Comparison of ENCODE assay signal across 18 cellular contexts in the genomic region with DNA sequence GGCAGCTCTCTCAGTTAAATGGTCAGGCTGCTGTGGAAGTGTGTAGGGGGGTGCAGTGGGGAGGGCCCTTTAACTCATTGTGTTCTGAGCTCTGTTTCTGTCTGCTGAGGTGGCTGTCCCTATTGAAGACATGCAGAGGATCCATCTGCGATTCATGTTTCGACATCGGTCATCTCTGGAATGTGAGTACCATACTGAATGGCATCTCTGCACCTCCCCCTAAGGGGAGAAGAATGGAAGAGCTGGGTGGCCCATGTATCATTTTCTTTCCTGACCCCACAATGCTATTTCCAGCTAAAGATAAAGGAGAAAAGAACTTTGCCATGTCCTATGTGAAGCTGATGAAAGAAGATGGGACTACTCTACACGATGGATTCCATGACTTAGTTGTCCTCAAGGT.
"Had no signal": no experiment of that assay in that cellular context is flagged by ENCODE, and none has a peak within 500 bp of the region (broad histone marks: within the 10 kb centered on the region; RNA-seq: fewer than 3 reads in every experiment).

No MANE protein-coding gene starts in this region.

- H3K27me3 ChIP-seq: heart left ventricle, right lobe of liver, testis, tibial nerve, upper lobe of right lung, vagina had no signal

- DNase-seq: effector memory CD4-positive, alpha-beta T cell; heart left ventricle; hippocampal formation; kidney glomerular epithelial cell; midbrain; psoas muscle; retina; right lobe of liver; stimulated activated CD4-positive, alpha-beta T cell treated with anti-CD3 and anti-CD28 coated beads, Interleukin-4, amount 100 ng/mL, for 1 hour; stimulated activated CD8-positive, alpha-beta memory T cell treated with anti-CD3 and anti-CD28 coated beads, Interleukin-4, amount 100 ng/mL, for 48 hours; stimulated activated naive CD8-positive, alpha-beta T cell treated with anti-CD3 and anti-CD28 coated beads, Interleukin-15, amount 100 ng/mL, for 72 hours; testis; upper lobe of right lung had no signal

- H3K4me3 ChIP-seq: heart left ventricle, psoas muscle, right lobe of liver, testis, tibial nerve, upper lobe of right lung, vagina had no signal

- H3K4me1 ChIP-seq: psoas muscle, right lobe of liver, upper lobe of right lung, vagina had no signal

- ATAC-seq: esophagus mucosa; heart left ventricle; natural killer cell treated with Interleukin-12 subunit alpha and Interleukin-12 subunit beta and Interleukin-15 and Interleukin-18, amount 100 ng/mL, for 72 hours; psoas muscle; right lobe of liver; stimulated activated memory B cell treated with anti-CD40 and anti-IgM and Interleukin-4, amounts not matched to agents 10 μg/mL and 1 μg/mL and 100 μg/mL, for 72 hours; stimulated activated naive CD8-positive, alpha-beta T cell treated with anti-CD3 and anti-CD28 coated beads, Interleukin-15, amount 100 ng/mL, for 72 hours; upper lobe of right lung had no signal

- H3K36me3 ChIP-seq: right lobe of liver, tibial nerve, vagina had no signal

- H3K9me3 ChIP-seq: heart left ventricle, psoas muscle, right lobe of liver, testis, tibial nerve, upper lobe of right lung, vagina had no signal

- H3K27ac ChIP-seq: heart left ventricle, psoas muscle, right lobe of liver, testis, tibial nerve, upper lobe of right lung, vagina had no signal
